11 cellular contexts compared by ENCODE assay signal in genomic region chr11:2375964-2376551, GRCh38. TPM values are rescaled to one million over a fixed set of nuclear protein-coding genes. Genes with fewer than 3 reads are reported as not detected.
DNase-seq lines count a peak whose midpoint lies in the region; ATAC-seq, FAIRE-seq and TF ChIP-seq lines count a peak whose summit lies in the region.
"Had no signal": no experiment of that assay in that cellular context is flagged by ENCODE, and none has a peak within 500 bp of the region (broad histone marks: within the 10 kb centered on the region; RNA-seq: fewer than 3 reads in every experiment).

No MANE protein-coding gene starts in this region.

- H3K36me3 ChIP-seq in kidney (ENCODE audit: control insufficient read depth in 1 of 2, insufficient read depth in 2 of 2, low read length in 2 of 2) = no peaks in the 10 kb centered on the region

- peaks cover 21% of the 10 kb centered on the region for H3K4me1 Mint-ChIP-seq in activated naive CD4-positive, alpha-beta T cell treated with anti-CD3 and anti-CD28 coated beads, Interleukin-2, amount 10 ng/mL, durations not matched to agents 7 days and 5 days
- H3K4me1 Mint-ChIP-seq in activated T-helper 1 cell treated with anti-CD3 and anti-CD28 coated beads, Interleukin-12 subunit alpha, Interleukin-12 subunit beta, Interleukin-2, Interleukin-4 antibody, amounts not matched to agents 30 ng/mL and 10 ng/mL and 1 ng/mL, durations not matched to agents 14 hours and 24 hours and 36 hours (ENCODE audit: low read depth) = peaks cover 10% of the 10 kb centered on the region
- H3K4me1 Mint-ChIP-seq in stimulated activated effector memory CD8-positive, alpha-beta T cell treated with anti-CD3 and anti-CD28 coated beads, Interleukin-12 subunit alpha, Interleukin-12 subunit beta, amount 100 ng/mL, for 72 hours = peaks cover 29% of the 10 kb centered on the region

- no peak overlapping the region for H3K27ac Mint-ChIP-seq in activated naive CD4-positive, alpha-beta T cell treated with anti-CD3 and anti-CD28 coated beads, Interleukin-2, amount 10 ng/mL, durations not matched to agents 7 days and 5 days
- peak overlapping the region; percentile 55 for H3K27ac Mint-ChIP-seq in activated T-helper 1 cell treated with anti-CD3 and anti-CD28 coated beads, Interleukin-12 subunit alpha, Interleukin-12 subunit beta, Interleukin-2, Interleukin-4 antibody, amounts not matched to agents 30 ng/mL and 10 ng/mL and 1 ng/mL, durations not matched to agents 14 hours and 24 hours and 36 hours
- H3K27ac Mint-ChIP-seq in stimulated activated effector memory CD8-positive, alpha-beta T cell treated with anti-CD3 and anti-CD28 coated beads, Interleukin-12 subunit alpha, Interleukin-12 subunit beta, amount 100 ng/mL, for 72 hours = no peak overlapping the region

- H3K9me3 Mint-ChIP-seq in activated naive CD4-positive, alpha-beta T cell treated with anti-CD3 and anti-CD28 coated beads, Interleukin-2, amount 10 ng/mL, durations not matched to agents 7 days and 5 days = no peaks in the 10 kb centered on the region
- H3K9me3 Mint-ChIP-seq in activated T-helper 1 cell treated with anti-CD3 and anti-CD28 coated beads, Interleukin-12 subunit alpha, Interleukin-12 subunit beta, Interleukin-2, Interleukin-4 antibody, amounts not matched to agents 30 ng/mL and 10 ng/mL and 1 ng/mL, durations not matched to agents 14 hours and 24 hours and 36 hours = no peaks in the 10 kb centered on the region
- no peaks in the 10 kb centered on the region for H3K9me3 Mint-ChIP-seq in stimulated activated effector memory CD8-positive, alpha-beta T cell treated with anti-CD3 and anti-CD28 coated beads, Interleukin-12 subunit alpha, Interleukin-12 subunit beta, amount 100 ng/mL, for 72 hours

- H3K4me1 ChIP-seq in kidney (ENCODE audit: control insufficient read depth in 1 of 2, insufficient read depth in 1 of 2, low read depth in 1 of 2, low read length in 2 of 2) = peaks cover 35 to 41% of the 10 kb centered on the region in 2 donors

- peaks cover 21% of the 10 kb centered on the region for H3K27me3 Mint-ChIP-seq in activated naive CD4-positive, alpha-beta T cell treated with anti-CD3 and anti-CD28 coated beads, Interleukin-2, amount 10 ng/mL, durations not matched to agents 7 days and 5 days
- H3K27me3 Mint-ChIP-seq in activated T-helper 1 cell treated with anti-CD3 and anti-CD28 coated beads, Interleukin-12 subunit alpha, Interleukin-12 subunit beta, Interleukin-2, Interleukin-4 antibody, amounts not matched to agents 30 ng/mL and 10 ng/mL and 1 ng/mL, durations not matched to agents 14 hours and 24 hours and 36 hours (ENCODE audit: insufficient read depth) = peaks cover 4% of the 10 kb centered on the region

- FAIRE-seq in kidney (lab: Jason Lieb, UNC) = peak; percentile 91
- FAIRE-seq: bronchial epithelial cell had no signal

- peak overlapping the region; percentile 66 to 88 for H3K27ac ChIP-seq in kidney (ENCODE audit: low read depth in 2 of 2, low read length in 2 of 2)

- H3K9ac ChIP-seq in kidney (ENCODE audit: low read length in 2 of 2) = peak overlapping the region in 1 of 2 donors; percentile 17

- peaks cover 2% of the 10 kb centered on the region for H3K36me3 Mint-ChIP-seq in activated naive CD4-positive, alpha-beta T cell treated with anti-CD3 and anti-CD28 coated beads, Interleukin-2, amount 10 ng/mL, durations not matched to agents 7 days and 5 days
- peaks cover 4% of the 10 kb centered on the region for H3K36me3 Mint-ChIP-seq in activated T-helper 1 cell treated with anti-CD3 and anti-CD28 coated beads, Interleukin-12 subunit alpha, Interleukin-12 subunit beta, Interleukin-2, Interleukin-4 antibody, amounts not matched to agents 30 ng/mL and 10 ng/mL and 1 ng/mL, durations not matched to agents 14 hours and 24 hours and 36 hours (ENCODE audit: low read depth)
- peaks cover 33% of the 10 kb centered on the region for H3K36me3 Mint-ChIP-seq in stimulated activated effector memory CD8-positive, alpha-beta T cell treated with anti-CD3 and anti-CD28 coated beads, Interleukin-12 subunit alpha, Interleukin-12 subunit beta, amount 100 ng/mL, for 72 hours

- CTCF ChIA-PET in activated naive CD4-positive, alpha-beta T cell treated with anti-CD3 and anti-CD28 coated beads, Interleukin-2, amount 10 ng/mL, durations not matched to agents 7 days and 5 days (lab: Charles Lee) = interaction anchor here (0.6 kb wide), 1 partner anchor 11 kb away, joined by 3 read pairs; no protein-coding TSS in a partner anchor

- intact Hi-C loops in activated T-helper 1 cell treated with anti-CD3 and anti-CD28 coated beads, Interleukin-12 subunit alpha, Interleukin-12 subunit beta, Interleukin-2, Interleukin-4 antibody, amounts not matched to agents 30 ng/mL and 10 ng/mL and 1 ng/mL, durations not matched to agents 14 hours and 24 hours and 36 hours (cut with micrococcal nuclease) = loop anchor here (10.0 kb wide), 1 partner anchor 521 kb away; the partner anchor contains the start of gene LSP1
- intact Hi-C loops in kidney (cut with DNase I) = no loop called here
- intact Hi-C loops in head of caudate nucleus (cut with DNase I) = loop anchor here (10.0 kb wide), 1 partner anchor 61 kb away; no protein-coding TSS in a partner anchor

- peak overlapping the region; percentile 39 to 50 for H3K4me3 ChIP-seq in kidney (ENCODE audit: low read length in 2 of 2)

- ATAC-seq in stimulated activated effector memory CD8-positive, alpha-beta T cell treated with anti-CD3 and anti-CD28 coated beads, Interleukin-12 subunit alpha, Interleukin-12 subunit beta, amount 100 ng/mL, for 72 hours = no peak

- DNase-seq in activated naive CD4-positive, alpha-beta T cell treated with anti-CD3 and anti-CD28 coated beads, Interleukin-2, amount 10 ng/mL, durations not matched to agents 7 days and 5 days = no peak
- DNase-seq in activated naive CD4-positive, alpha-beta T cell treated with anti-CD3 and anti-CD28 coated beads, Interleukin-2, amount 50 U/mL, for 16 hours = no peak
- no peak for DNase-seq in activated T-helper 1 cell treated with anti-CD3 and anti-CD28 coated beads, Interleukin-12 subunit alpha, Interleukin-12 subunit beta, Interleukin-2, Interleukin-4 antibody, amounts not matched to agents 30 ng/mL and 10 ng/mL and 1 ng/mL, durations not matched to agents 14 hours and 24 hours and 36 hours (ENCODE audit: low spot score)
- peak; percentile 82 for DNase-seq in kidney
- DNase-seq in stimulated activated effector memory CD8-positive, alpha-beta T cell treated with anti-CD3 and anti-CD28 coated beads, Interleukin-12 subunit alpha, Interleukin-12 subunit beta, amount 100 ng/mL, for 72 hours (ENCODE audit: low spot score in 2 of 2) = no peak
- DNase-seq in head of caudate nucleus = no peak
- no peak for DNase-seq in SKM-1 treated with dmso at 0.1 percent for 144 hours (lab: John Stamatoyannopoulos, UW; ENCODE audit: unreplicated experiment)
- no peak for DNase-seq in activated CD4-positive, CD25-positive, alpha-beta regulatory T cell (lab: John Stamatoyannopoulos, UW)
- DNase-seq: NCI-H446 treated with DMSO at 0.1 percent for 48 hours, SHP77 treated with DMSO at 0.1 percent for 48 hours had no signal

- peak overlapping the region; percentile 63 for H3K4me3 Mint-ChIP-seq in activated naive CD4-positive, alpha-beta T cell treated with anti-CD3 and anti-CD28 coated beads, Interleukin-2, amount 10 ng/mL, durations not matched to agents 7 days and 5 days
- H3K4me3 Mint-ChIP-seq in activated T-helper 1 cell treated with anti-CD3 and anti-CD28 coated beads, Interleukin-12 subunit alpha, Interleukin-12 subunit beta, Interleukin-2, Interleukin-4 antibody, amounts not matched to agents 30 ng/mL and 10 ng/mL and 1 ng/mL, durations not matched to agents 14 hours and 24 hours and 36 hours = peak overlapping the region; percentile 70
- H3K4me3 Mint-ChIP-seq in stimulated activated effector memory CD8-positive, alpha-beta T cell treated with anti-CD3 and anti-CD28 coated beads, Interleukin-12 subunit alpha, Interleukin-12 subunit beta, amount 100 ng/mL, for 72 hours = peak overlapping the region; percentile 80

- no peak for TF ChIP-seq CTCF in kidney (IDR thresholded peaks at IDR 0.05; ENCODE audit: borderline replicate concordance, extremely low read depth, insufficient read depth)

- no peaks in the 10 kb centered on the region for H3K9me3 ChIP-seq in kidney (ENCODE audit: control insufficient read depth in 1 of 2, low read length in 2 of 2)

RNA-seq across cellular contexts. Expression of gene CD81, which starts 1.1 kb away (rescaled TPM):
- 236 and 247 TPM in 2 replicates for total RNA-seq in activated T-helper 1 cell treated with anti-CD3 and anti-CD28 coated beads, Interleukin-12 subunit alpha, Interleukin-12 subunit beta, Interleukin-2, Interleukin-4 antibody, amounts not matched to agents 30 ng/mL and 10 ng/mL and 1 ng/mL, durations not matched to agents 14 hours and 24 hours and 36 hours
- 950 TPM for total RNA-seq in kidney
- 827 TPM for polyA plus RNA-seq in kidney (ENCODE audit: insufficient read depth, low read depth, low replicate concordance)

RNA-seq across cellular contexts. Expression of gene TSSC4, which starts 24.5 kb away (rescaled TPM):
- 70.8 and 76.4 TPM in 2 replicates for total RNA-seq in activated T-helper 1 cell treated with anti-CD3 and anti-CD28 coated beads, Interleukin-12 subunit alpha, Interleukin-12 subunit beta, Interleukin-2, Interleukin-4 antibody, amounts not matched to agents 30 ng/mL and 10 ng/mL and 1 ng/mL, durations not matched to agents 14 hours and 24 hours and 36 hours
- 42.3 TPM for total RNA-seq in kidney
- polyA plus RNA-seq in kidney (ENCODE audit: insufficient read depth, low read depth, low replicate concordance) = 51.4 TPM
